2 cellular contexts compared by ENCODE assay signal in the genomic region with DNA sequence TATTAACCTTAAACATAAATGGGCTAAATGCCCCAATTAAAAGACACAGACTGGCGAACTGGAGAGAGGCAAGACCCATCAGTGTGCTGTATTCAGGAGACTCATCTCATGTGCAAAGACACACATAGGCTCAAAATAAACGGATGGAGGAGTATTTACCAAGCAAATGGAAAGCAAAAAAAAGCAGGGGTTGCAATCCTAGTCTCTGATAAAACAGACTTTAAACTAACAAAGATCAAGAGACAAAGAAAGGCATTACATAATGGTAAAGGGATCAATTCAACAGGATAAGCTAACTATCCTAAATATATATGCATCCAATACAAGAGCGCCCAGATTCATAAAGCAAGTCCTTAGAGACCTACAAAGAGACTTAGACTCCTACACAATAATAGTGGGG. TPM values are rescaled to one million over a fixed set of nuclear protein-coding genes. Genes with fewer than 3 reads are reported as not detected.
"Had no signal": no experiment of that assay in that cellular context is flagged by ENCODE, and none has a peak within 500 bp of the region (broad histone marks: within the 10 kb centered on the region; RNA-seq: fewer than 3 reads in every experiment).

No MANE protein-coding gene starts in this region.

RNA-seq across cellular contexts. Expression of a gene that starts 45.2 kb away (rescaled TPM):
- total RNA-seq: frontal cortex, lung microvascular endothelial cell had no signal
